In the genomic region with DNA sequence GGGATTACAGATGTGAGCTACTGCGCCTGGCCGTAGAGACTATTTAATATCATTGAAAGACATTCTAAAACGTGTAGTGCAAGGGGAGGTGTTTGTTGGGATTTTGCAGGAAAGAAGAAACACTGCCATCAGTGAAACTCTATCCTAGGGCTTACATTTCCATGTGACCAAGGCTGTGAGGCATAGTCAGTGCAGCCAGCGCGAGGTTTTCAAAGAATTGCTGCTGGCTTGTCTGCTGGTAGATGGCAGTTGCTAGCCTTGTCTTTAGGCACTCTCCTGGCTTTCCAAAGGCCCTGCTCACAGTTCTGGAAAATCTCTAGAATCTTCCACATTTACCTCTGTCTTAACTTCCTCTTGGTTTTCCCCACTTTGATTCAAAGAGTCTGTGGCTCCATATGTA, we compare ENCODE assay signal across 15 cellular contexts.
DNase-seq lines count a peak whose midpoint lies in the region; ATAC-seq and TF ChIP-seq lines count a peak whose summit lies in the region.
"Had no signal": no experiment of that assay in that cellular context is flagged by ENCODE, and none has a peak within 500 bp of the region (broad histone marks: within the 10 kb centered on the region; RNA-seq: fewer than 3 reads in every experiment).

No MANE protein-coding gene starts in this region.

- no peak overlapping the region for H4K8ac ChIP-seq in H9 (replicated peaks; ENCODE audit: insufficient read length, low read depth, low read length)

- H2BK12ac ChIP-seq in H9 (ENCODE audit: insufficient read length, low read depth, low read length), result no peak overlapping the region

- no peak overlapping the region for H3T11ph ChIP-seq in H9 (ENCODE audit: low read length)

- TF ChIP-seq CTCF in H9 (conservative IDR thresholded peaks at IDR 0.05) (no peak), WTC11 (IDR thresholded peaks at IDR 0.05) (no peak), neural progenitor cell (IDR thresholded peaks at IDR 0.05) (no peak)

- no peak overlapping the region for H2BK15ac ChIP-seq in H9 (ENCODE audit: low read depth, low read length)

- DNase-seq in DMS 273 (lab: John Stamatoyannopoulos, UW; ENCODE audit: unreplicated experiment), result peak; percentile 19
- DNase-seq in DMS 273 treated with DMSO at 0.1 percent for 48 hours (lab: John Stamatoyannopoulos, UW), result no peak
- DNase-seq in H9, result no peak
- no peak for DNase-seq in WTC11 (ENCODE audit: low spot score)
- peak; percentile 13 for DNase-seq in neural progenitor cell (ENCODE audit: low spot score)
- no peak for DNase-seq in ureter (ENCODE audit: low spot score)
- no peak for DNase-seq in left lobe of liver (ENCODE audit: low spot score)
- DNase-seq: AML-193; Caco-2; CD8-positive, alpha-beta memory T cell; GM23248 had no signal

- no peak overlapping the region for H2BK20ac ChIP-seq in H9 (ENCODE audit: low read depth, low read length, poor library complexity, severe bottlenecking)

- H3K4me1 ChIP-seq in H9 (ENCODE audit: insufficient read depth, low read length) (peaks cover 3% of the 10 kb centered on the region; the same call in 1 of the 2 replicates), neural progenitor cell (peaks cover 12% of the 10 kb centered on the region)
- H3K4me1 ChIP-seq: BLaER1, Caco-2, HAP-1 had no signal

- H4K20me1 ChIP-seq in H9 (ENCODE audit: control insufficient read depth, insufficient read depth, insufficient read length), result no peaks in the 10 kb centered on the region
- H4K20me1 ChIP-seq in neural progenitor cell (ENCODE audit: low read depth), result no peaks in the 10 kb centered on the region
- H4K20me1 ChIP-seq: BLaER1 had no signal

- no peaks in the 10 kb centered on the region for H3K79me2 ChIP-seq in H9 (ENCODE audit: insufficient read depth, low read length)
- H3K79me2 ChIP-seq in neural progenitor cell (ENCODE audit: low read depth), result peaks cover 4% of the 10 kb centered on the region

- no peaks in the 10 kb centered on the region for H3K27me3 ChIP-seq in H9 (ENCODE audit: insufficient read depth, low read length)
- H3K27me3 ChIP-seq in neural progenitor cell, result no peaks in the 10 kb centered on the region
- H3K27me3 ChIP-seq: BLaER1 had no signal

- no peak overlapping the region for H3K4ac ChIP-seq in H9 (ENCODE audit: low read depth, low read length)

- H4K91ac ChIP-seq in H9 (ENCODE audit: insufficient read length, low read depth, low read length), result no peak overlapping the region

- no peak overlapping the region for H2AFZ ChIP-seq in H9 (ENCODE audit: low read length)
- H2AFZ ChIP-seq in neural progenitor cell (replicated peaks), result no peak overlapping the region
- H2AFZ ChIP-seq: GM23248 had no signal

- H2AK5ac ChIP-seq in H9 (ENCODE audit: insufficient read length, low read length), result no peak overlapping the region

- no peak overlapping the region for H3K4me3 ChIP-seq in neural progenitor cell
- H3K4me3 ChIP-seq: BLaER1, GM23248, HAP-1 had no signal

- H3K9me3 ChIP-seq in H9 (ENCODE audit: control insufficient read depth, low read depth, low read length) (no peaks in the 10 kb centered on the region), neural progenitor cell (ENCODE audit: low read depth) (no peaks in the 10 kb centered on the region)
- H3K9me3 ChIP-seq: BLaER1, Caco-2, HAP-1 had no signal

- POLR2A ChIA-PET in WTC11 (lab: Charles Lee), result no interaction called here

- no peaks in the 10 kb centered on the region for H3F3A ChIP-seq in neural progenitor cell (ENCODE audit: low read depth)

- no peak overlapping the region for H3K56ac ChIP-seq in H9 (ENCODE audit: insufficient read length, low read depth, low read length)

- no peak overlapping the region for H3K23ac ChIP-seq in H9 (ENCODE audit: insufficient read length, low read depth, low read length)

- no peaks in the 10 kb centered on the region for H3K79me1 ChIP-seq in H9 (ENCODE audit: insufficient read depth, low read depth, low read length, poor library complexity, severe bottlenecking)

- CTCF ChIA-PET in WTC11 (lab: Charles Lee), result no interaction called here

- no peak overlapping the region for H2BK120ac ChIP-seq in H9 (ENCODE audit: low read depth, low read length, poor library complexity, severe bottlenecking)

- H3K27me3 Mint-ChIP-seq in H9 (ENCODE audit: low read depth), result no peaks in the 10 kb centered on the region
- H3K27me3 Mint-ChIP-seq in WTC11 (ENCODE audit: low read depth), result no peaks in the 10 kb centered on the region
- H3K27me3 Mint-ChIP-seq in neural progenitor cell (ENCODE audit: insufficient read depth, low read depth), result no peaks in the 10 kb centered on the region

- peak overlapping the region; percentile 55 for H3K27ac ChIP-seq in H9 (ENCODE audit: insufficient read length, low read depth, low read length)
- no peak overlapping the region for H3K27ac ChIP-seq in neural progenitor cell
- H3K27ac ChIP-seq: 22Rv1, BLaER1, GM23248 had no signal

- H3K27ac Mint-ChIP-seq in H9 (peak overlapping the region; percentile 20 to 92 (median 52); a peak in 6 of 7 replicates), WTC11 (peak overlapping the region; percentile 97), neural progenitor cell (no peak overlapping the region)
- H3K27ac Mint-ChIP-seq: CD8-positive, alpha-beta memory T cell had no signal

- no peaks in the 10 kb centered on the region for H3K36me3 ChIP-seq in neural progenitor cell
- H3K36me3 ChIP-seq: BLaER1, HAP-1 had no signal

- H4K5ac ChIP-seq in H9 (ENCODE audit: insufficient read length, low read depth, low read length), result no peak overlapping the region

- no peak overlapping the region for H3K18ac ChIP-seq in H9 (ENCODE audit: insufficient read length, low read depth, low read length)

- H3K4me2 ChIP-seq in H9 (ENCODE audit: insufficient read depth, insufficient read length, low read length) (no peak overlapping the region), neural progenitor cell (no peak overlapping the region)
- H3K4me2 ChIP-seq: BLaER1 had no signal

- H3K4me1 Mint-ChIP-seq in H9, result peaks cover 18 to 22% of the 10 kb centered on the region in 2 experiments
- H3K4me1 Mint-ChIP-seq in WTC11, result peaks cover 26% of the 10 kb centered on the region
- H3K4me1 Mint-ChIP-seq in neural progenitor cell, result peaks cover 15% of the 10 kb centered on the region
- H3K4me1 Mint-ChIP-seq: CD8-positive, alpha-beta memory T cell had no signal

- H3K9ac ChIP-seq in H9 (ENCODE audit: extremely low read depth, insufficient read length, low read length), result no peak overlapping the region
- no peak overlapping the region for H3K9ac ChIP-seq in neural progenitor cell
- H3K9ac ChIP-seq: BLaER1, GM23248 had no signal

- H3K36me3 Mint-ChIP-seq in H9 (ENCODE audit: insufficient read depth in 1 of 3, low read depth in 3 of 3), result peaks cover 0 to 2% (median 0%) of the 10 kb centered on the region in 3 experiments; a peak in 1 of 7 replicates
- peaks cover 5% of the 10 kb centered on the region; the same call in 1 of the 2 replicates for H3K36me3 Mint-ChIP-seq in WTC11
- H3K36me3 Mint-ChIP-seq in neural progenitor cell, result peaks cover 9% of the 10 kb centered on the region
- H3K36me3 Mint-ChIP-seq: CD8-positive, alpha-beta memory T cell had no signal

- no peak overlapping the region for H2BK5ac ChIP-seq in H9 (ENCODE audit: insufficient read length, low read length)

- no peak overlapping the region for H3K14ac ChIP-seq in H9 (ENCODE audit: insufficient read depth, low read length)

- no peaks in the 10 kb centered on the region for H3K23me2 ChIP-seq in H9 (ENCODE audit: insufficient read length, low read depth, low read length, poor library complexity, severe bottlenecking)

- ATAC-seq in WTC11 (peak; percentile 52), left lobe of liver (no peak)
- ATAC-seq: HepG2 had no signal

- H3K9me3 Mint-ChIP-seq in H9 (no peaks in the 10 kb centered on the region; a peak in 1 of 5 replicates), WTC11 (peaks cover 3% of the 10 kb centered on the region; the same call in 1 of the 2 replicates), neural progenitor cell (no peaks in the 10 kb centered on the region)

- WGBS in H9 (ENCODE audit: extremely low coverage, insufficient read length, low lambda C conversion rate), result no CpG with 5 or more reads among the region's 5 CpGs

- H3K4me3 Mint-ChIP-seq in H9 (no peak overlapping the region), WTC11 (no peak overlapping the region; the same call in 1 of the 2 replicates), neural progenitor cell (no peak overlapping the region)
- H3K4me3 Mint-ChIP-seq: CD8-positive, alpha-beta memory T cell had no signal

TF ChIP-seq in WTC11, 78 proteins besides CTCF, POLR2A, EP300 and RAD21:
- TF ChIP-seq SMAD3 (CRISPR knock-in tag; IDR thresholded peaks at IDR 0.05; ENCODE audit: borderline replicate concordance), result no peak

Comparison
In these comparisons a context has a peak if more than half of its experiments do, and no peak if none do; other contexts are left out.
1. DNase-seq: peak in DMS 273 (single experiment) and neural progenitor cell (single experiment); none in DMS 273 treated with DMSO at 0.1 percent for 48 hours (single experiment), H9 (single experiment), WTC11 (single experiment), ureter (single experiment) and left lobe of liver (single experiment).